Comparison of ENCODE assay signal across 8 cellular contexts in the genomic region with DNA sequence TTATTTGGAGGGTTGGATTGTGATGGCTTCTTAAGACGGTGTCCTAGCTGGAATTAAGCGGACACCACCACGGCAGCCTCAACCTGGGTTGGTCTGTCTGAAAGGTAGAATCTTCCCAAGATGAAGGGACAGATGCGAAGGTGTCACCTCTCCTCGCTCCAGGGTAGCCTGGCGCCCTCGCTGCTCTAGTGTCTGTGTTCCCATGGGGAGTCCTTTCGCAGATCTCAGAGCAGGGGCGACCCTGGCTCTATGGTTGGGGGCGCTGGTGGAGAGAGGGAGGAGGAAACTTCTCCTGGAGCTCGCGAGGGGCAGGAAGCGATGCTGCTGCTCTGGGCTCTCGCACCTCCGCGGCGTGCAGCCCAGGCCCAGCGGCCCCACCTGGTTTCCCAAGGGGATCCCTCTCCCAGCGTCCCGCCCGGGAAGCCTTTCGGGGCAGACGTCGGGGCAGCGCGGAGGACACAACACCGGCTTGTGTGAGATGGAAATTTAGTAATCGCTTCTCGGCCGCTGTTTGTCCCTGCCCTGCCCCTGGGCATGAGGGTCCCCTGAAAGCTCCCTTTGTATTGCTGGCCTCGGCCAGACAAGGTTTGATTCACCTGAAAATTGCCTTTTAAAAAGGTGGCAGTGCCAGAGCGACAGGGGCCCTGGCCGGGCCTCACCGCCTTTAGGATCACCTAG. TPM values are rescaled to one million over a fixed set of nuclear protein-coding genes. Genes with fewer than 3 reads are reported as not detected.
DNase-seq lines count a peak whose midpoint lies in the region; ATAC-seq and TF ChIP-seq lines count a peak whose summit lies in the region.

No MANE protein-coding gene starts in this region.

- no peaks in the 10 kb centered on the region for H3K9me3 Mint-ChIP-seq in activated CD4-positive, alpha-beta T cell treated with anti-CD3 and anti-CD28 coated beads for 36 hours (ENCODE audit: low read depth)
- no peaks in the 10 kb centered on the region for H3K9me3 Mint-ChIP-seq in neural crest cell

- no peak for ATAC-seq in activated CD4-positive, alpha-beta T cell treated with anti-CD3 and anti-CD28 coated beads for 36 hours
- ATAC-seq in HG03280 (IDR thresholded peaks at IDR 0.05; ENCODE audit: unreplicated experiment): peak; percentile 8

- no peaks in the 10 kb centered on the region for H3K36me3 Mint-ChIP-seq in activated CD4-positive, alpha-beta T cell treated with anti-CD3 and anti-CD28 coated beads for 36 hours (ENCODE audit: low read depth)
- no peaks in the 10 kb centered on the region for H3K36me3 Mint-ChIP-seq in neural crest cell (ENCODE audit: low read depth)

- H3K4me3 ChIP-seq in coronary artery: peak overlapping the region; percentile 76

- no peak overlapping the region for H3K27ac ChIP-seq in coronary artery

- no peak for TF ChIP-seq CTCF in coronary artery (IDR thresholded peaks at IDR 0.05)
- TF ChIP-seq CTCF in neural crest cell (conservative IDR thresholded peaks at IDR 0.05): no peak

- peak overlapping the region; percentile 15 for H3K4me3 Mint-ChIP-seq in activated CD4-positive, alpha-beta T cell treated with anti-CD3 and anti-CD28 coated beads for 36 hours
- peak overlapping the region; percentile 79 for H3K4me3 Mint-ChIP-seq in neural crest cell

- intact Hi-C loops in activated CD4-positive, alpha-beta T cell treated with anti-CD3 and anti-CD28 coated beads for 36 hours (cut with DNase I, micrococcal nuclease): loop anchor here (2.0 to 10.0 kb wide), 4 partner anchors 315 to 1809 kb away; no protein-coding TSS in a partner anchor

- H3K27ac Mint-ChIP-seq in activated CD4-positive, alpha-beta T cell treated with anti-CD3 and anti-CD28 coated beads for 36 hours: no peak overlapping the region
- no peak overlapping the region for H3K27ac Mint-ChIP-seq in neural crest cell (ENCODE audit: unreplicated experiment)

- H3K4me1 Mint-ChIP-seq in activated CD4-positive, alpha-beta T cell treated with anti-CD3 and anti-CD28 coated beads for 36 hours: peaks cover 19% of the 10 kb centered on the region
- H3K4me1 Mint-ChIP-seq in neural crest cell: peaks cover 8% of the 10 kb centered on the region

- peak; percentile 8 for DNase-seq in activated CD4-positive, alpha-beta T cell treated with anti-CD3 and anti-CD28 coated beads for 36 hours
- DNase-seq in activated CD4-positive, alpha-beta T cell treated with anti-CD3 and anti-CD28 coated beads, Interleukin-2, amount 50 U/mL, for 4 hours: no peak
- DNase-seq in coronary artery (ENCODE audit: low spot score) (no peak), neural crest cell (ENCODE audit: low read depth, low spot score) (no peak), T1000 (lab: John Stamatoyannopoulos, UW) (no peak), ureter (ENCODE audit: low spot score) (no peak), islet precursor cell (no peak)

- peaks cover 53% of the 10 kb centered on the region for H3K27me3 Mint-ChIP-seq in activated CD4-positive, alpha-beta T cell treated with anti-CD3 and anti-CD28 coated beads for 36 hours
- peaks cover 95% of the 10 kb centered on the region for H3K27me3 Mint-ChIP-seq in neural crest cell (ENCODE audit: low read depth)

- CTCF ChIA-PET in activated CD4-positive, alpha-beta T cell treated with anti-CD3 and anti-CD28 coated beads for 36 hours (lab: Charles Lee): no interaction called here

- POLR2A ChIA-PET in activated CD4-positive, alpha-beta T cell treated with anti-CD3 and anti-CD28 coated beads for 36 hours (lab: Charles Lee): no interaction called here

RNA-seq across cellular contexts. Expression of gene RSPO3, which starts 1.8 kb away (rescaled TPM):
- not detected for total RNA-seq in activated CD4-positive, alpha-beta T cell treated with anti-CD3 and anti-CD28 coated beads for 36 hours
- not detected in 2 replicates for total RNA-seq in neural crest cell
- total RNA-seq in ureter: 4.1 TPM
